10 cellular contexts compared by ENCODE assay signal in genomic region chr10:133262696-133263095, GRCh38. TPM values are rescaled to one million over a fixed set of nuclear protein-coding genes. Genes with fewer than 3 reads are reported as not detected.
DNase-seq lines count a peak whose midpoint lies in the region; ATAC-seq lines count a peak whose summit lies in the region.
"Had no signal": no experiment of that assay in that cellular context is flagged by ENCODE, and none has a peak within 500 bp of the region (broad histone marks: within the 10 kb centered on the region; RNA-seq: fewer than 3 reads in every experiment).

No MANE protein-coding gene starts in this region.

- peaks cover 20 to 37% (median 20%) of the 10 kb centered on the region in 3 donors for H3K4me1 Mint-ChIP-seq in IgD-negative memory B cell
- peaks cover 47% of the 10 kb centered on the region for H3K4me1 Mint-ChIP-seq in activated T-helper 2 cell treated with anti-CD3 and anti-CD28 coated beads, Interferon-gamma antibody, Interleukin-2, Interleukin-4, amounts not matched to agents 10 μg/mL and 5 μg/mL and 100 μg/mL, durations not matched to agents 14 hours and 24 hours and 36 hours (ENCODE audit: low read depth)
- H3K4me1 Mint-ChIP-seq in natural killer cell treated with Interleukin-12 subunit alpha and Interleukin-12 subunit beta and Interleukin-15 and Interleukin-18, amount 100 ng/mL, for 72 hours (ENCODE audit: low read depth in 2 of 2) = peaks cover 23 to 38% of the 10 kb centered on the region in 2 donors

- intact Hi-C loops in activated T-helper 2 cell treated with anti-CD3 and anti-CD28 coated beads, Interferon-gamma antibody, Interleukin-2, Interleukin-4, amounts not matched to agents 10 μg/mL and 5 μg/mL and 100 μg/mL, durations not matched to agents 14 hours and 24 hours and 36 hours (cut with micrococcal nuclease) = no loop called here

- no peaks in the 10 kb centered on the region for H3K27me3 Mint-ChIP-seq in IgD-negative memory B cell
- no peaks in the 10 kb centered on the region for H3K27me3 Mint-ChIP-seq in activated T-helper 2 cell treated with anti-CD3 and anti-CD28 coated beads, Interferon-gamma antibody, Interleukin-2, Interleukin-4, amounts not matched to agents 10 μg/mL and 5 μg/mL and 100 μg/mL, durations not matched to agents 14 hours and 24 hours and 36 hours (ENCODE audit: low read depth)
- no peaks in the 10 kb centered on the region for H3K27me3 Mint-ChIP-seq in natural killer cell treated with Interleukin-12 subunit alpha and Interleukin-12 subunit beta and Interleukin-15 and Interleukin-18, amount 100 ng/mL, for 72 hours

- no peak for ATAC-seq in natural killer cell treated with Interleukin-12 subunit alpha and Interleukin-12 subunit beta and Interleukin-15 and Interleukin-18, amount 100 ng/mL, for 72 hours

- DNase-seq in DMS 273 (lab: John Stamatoyannopoulos, UW; ENCODE audit: unreplicated experiment) = peak; percentile 23
- no peak for DNase-seq in DMS 273 treated with DMSO at 0.1 percent for 48 hours (lab: John Stamatoyannopoulos, UW)
- DNase-seq in activated T-helper 2 cell treated with anti-CD3 and anti-CD28 coated beads, Interferon-gamma antibody, Interleukin-2, Interleukin-4, amounts not matched to agents 10 μg/mL and 5 μg/mL and 100 μg/mL, durations not matched to agents 14 hours and 24 hours and 36 hours (ENCODE audit: low spot score) = no peak
- no peak for DNase-seq in natural killer cell treated with Interleukin-12 subunit alpha and Interleukin-12 subunit beta and Interleukin-15 and Interleukin-18, amount 100 ng/mL, for 72 hours (ENCODE audit: low spot score)
- DNase-seq in NCI-H446 (lab: John Stamatoyannopoulos, UW) = no peak
- DNase-seq in kidney tubule cell (ENCODE audit: low spot score) = no peak
- no peak for DNase-seq in globus pallidus (ENCODE audit: low spot score)
- DNase-seq: testis had no signal

- peak overlapping the region in 2 of 3 donors; percentile 80 to 90 for H3K27ac Mint-ChIP-seq in IgD-negative memory B cell
- H3K27ac Mint-ChIP-seq in activated T-helper 2 cell treated with anti-CD3 and anti-CD28 coated beads, Interferon-gamma antibody, Interleukin-2, Interleukin-4, amounts not matched to agents 10 μg/mL and 5 μg/mL and 100 μg/mL, durations not matched to agents 14 hours and 24 hours and 36 hours = no peak overlapping the region
- no peak overlapping the region for H3K27ac Mint-ChIP-seq in natural killer cell treated with Interleukin-12 subunit alpha and Interleukin-12 subunit beta and Interleukin-15 and Interleukin-18, amount 100 ng/mL, for 72 hours

- H3K4me3 Mint-ChIP-seq in IgD-negative memory B cell = peak overlapping the region in 2 of 4 donors; percentile 62 to 88
- peak overlapping the region; percentile 49 for H3K4me3 Mint-ChIP-seq in activated T-helper 2 cell treated with anti-CD3 and anti-CD28 coated beads, Interferon-gamma antibody, Interleukin-2, Interleukin-4, amounts not matched to agents 10 μg/mL and 5 μg/mL and 100 μg/mL, durations not matched to agents 14 hours and 24 hours and 36 hours (ENCODE audit: low read depth)
- H3K4me3 Mint-ChIP-seq in natural killer cell treated with Interleukin-12 subunit alpha and Interleukin-12 subunit beta and Interleukin-15 and Interleukin-18, amount 100 ng/mL, for 72 hours = peak overlapping the region; percentile 34

- H3K9me3 Mint-ChIP-seq in IgD-negative memory B cell = no peaks in the 10 kb centered on the region
- H3K9me3 Mint-ChIP-seq in activated T-helper 2 cell treated with anti-CD3 and anti-CD28 coated beads, Interferon-gamma antibody, Interleukin-2, Interleukin-4, amounts not matched to agents 10 μg/mL and 5 μg/mL and 100 μg/mL, durations not matched to agents 14 hours and 24 hours and 36 hours = no peaks in the 10 kb centered on the region
- no peaks in the 10 kb centered on the region for H3K9me3 Mint-ChIP-seq in natural killer cell treated with Interleukin-12 subunit alpha and Interleukin-12 subunit beta and Interleukin-15 and Interleukin-18, amount 100 ng/mL, for 72 hours

- peaks cover 1% of the 10 kb centered on the region for H3K36me3 Mint-ChIP-seq in IgD-negative memory B cell
- peaks cover 30% of the 10 kb centered on the region for H3K36me3 Mint-ChIP-seq in activated T-helper 2 cell treated with anti-CD3 and anti-CD28 coated beads, Interferon-gamma antibody, Interleukin-2, Interleukin-4, amounts not matched to agents 10 μg/mL and 5 μg/mL and 100 μg/mL, durations not matched to agents 14 hours and 24 hours and 36 hours (ENCODE audit: low read depth)
- H3K36me3 Mint-ChIP-seq in natural killer cell treated with Interleukin-12 subunit alpha and Interleukin-12 subunit beta and Interleukin-15 and Interleukin-18, amount 100 ng/mL, for 72 hours = no peaks in the 10 kb centered on the region

RNA-seq across cellular contexts. Expression of gene ADAM8, which starts 14.0 kb away (rescaled TPM):
- polyA plus RNA-seq in IgD-negative memory B cell = 70.9 TPM
- total RNA-seq in activated T-helper 2 cell treated with anti-CD3 and anti-CD28 coated beads, Interferon-gamma antibody, Interleukin-2, Interleukin-4, amounts not matched to agents 10 μg/mL and 5 μg/mL and 100 μg/mL, durations not matched to agents 14 hours and 24 hours and 36 hours = 214 and 220 TPM in 2 replicates
- 100 to 1,000 TPM; 202 to 211 TPM for total RNA-seq in natural killer cell treated with Interleukin-12 subunit alpha and Interleukin-12 subunit beta and Interleukin-15 and Interleukin-18, amount 100 ng/mL, for 72 hours

RNA-seq across cellular contexts. Expression of gene VENTX, which starts 25.0 kb away (rescaled TPM):
- not detected for polyA plus RNA-seq in IgD-negative memory B cell
- total RNA-seq in activated T-helper 2 cell treated with anti-CD3 and anti-CD28 coated beads, Interferon-gamma antibody, Interleukin-2, Interleukin-4, amounts not matched to agents 10 μg/mL and 5 μg/mL and 100 μg/mL, durations not matched to agents 14 hours and 24 hours and 36 hours = 0.07 TPM in 1 of 2 replicates, not detected in the other
- total RNA-seq in natural killer cell treated with Interleukin-12 subunit alpha and Interleukin-12 subunit beta and Interleukin-15 and Interleukin-18, amount 100 ng/mL, for 72 hours = not detected

RNA-seq across cellular contexts. Expression of gene UTF1, which starts 32.7 kb away (rescaled TPM):
- polyA plus RNA-seq in IgD-negative memory B cell = not detected
- total RNA-seq in activated T-helper 2 cell treated with anti-CD3 and anti-CD28 coated beads, Interferon-gamma antibody, Interleukin-2, Interleukin-4, amounts not matched to agents 10 μg/mL and 5 μg/mL and 100 μg/mL, durations not matched to agents 14 hours and 24 hours and 36 hours = 0.16 and 0.28 TPM in 2 replicates
- total RNA-seq in natural killer cell treated with Interleukin-12 subunit alpha and Interleukin-12 subunit beta and Interleukin-15 and Interleukin-18, amount 100 ng/mL, for 72 hours = not detected
- total RNA-seq: myocyte had no signal

RNA-seq across cellular contexts. Expression of gene TUBGCP2, which starts 46.0 kb away (rescaled TPM):
- 32.1 TPM for polyA plus RNA-seq in IgD-negative memory B cell
- total RNA-seq in activated T-helper 2 cell treated with anti-CD3 and anti-CD28 coated beads, Interferon-gamma antibody, Interleukin-2, Interleukin-4, amounts not matched to agents 10 μg/mL and 5 μg/mL and 100 μg/mL, durations not matched to agents 14 hours and 24 hours and 36 hours = 60.4 and 64.7 TPM in 2 replicates
- 10 to 100 TPM; 53.3 to 58.2 TPM for total RNA-seq in natural killer cell treated with Interleukin-12 subunit alpha and Interleukin-12 subunit beta and Interleukin-15 and Interleukin-18, amount 100 ng/mL, for 72 hours

RNA-seq across cellular contexts. Expression of gene ZNF511, which starts 46.0 kb away (rescaled TPM):
- polyA plus RNA-seq in IgD-negative memory B cell = 107 TPM
- 88.4 and 89.7 TPM in 2 replicates for total RNA-seq in activated T-helper 2 cell treated with anti-CD3 and anti-CD28 coated beads, Interferon-gamma antibody, Interleukin-2, Interleukin-4, amounts not matched to agents 10 μg/mL and 5 μg/mL and 100 μg/mL, durations not matched to agents 14 hours and 24 hours and 36 hours
- total RNA-seq in natural killer cell treated with Interleukin-12 subunit alpha and Interleukin-12 subunit beta and Interleukin-15 and Interleukin-18, amount 100 ng/mL, for 72 hours = 10 to 100 TPM; 38.1 to 73.2 TPM

Comparison
In these comparisons a context has a peak if more than half of its experiments do, and no peak if none do; other contexts are left out.
1. H3K27ac Mint-ChIP-seq: peak in IgD-negative memory B cell (2 of 3); none in activated T-helper 2 cell treated with anti-CD3 and anti-CD28 coated beads, Interferon-gamma antibody, Interleukin-2, Interleukin-4, amounts not matched to agents 10 μg/mL and 5 μg/mL and 100 μg/mL, durations not matched to agents 14 hours and 24 hours and 36 hours (single experiment) and natural killer cell treated with Interleukin-12 subunit alpha and Interleukin-12 subunit beta and Interleukin-15 and Interleukin-18, amount 100 ng/mL, for 72 hours (0 of 2).